Comparison of ENCODE assay signal across 14 cellular contexts in genomic region chr9:123686849-123687233, GRCh38.
DNase-seq lines count a peak whose midpoint lies in the region; ATAC-seq and TF ChIP-seq lines count a peak whose summit lies in the region.
"Had no signal": no experiment of that assay in that cellular context is flagged by ENCODE, and none has a peak within 500 bp of the region (broad histone marks: within the 10 kb centered on the region; RNA-seq: fewer than 3 reads in every experiment).

No MANE protein-coding gene starts in this region.

- no peaks in the 10 kb centered on the region for H3K27me3 ChIP-seq in BLaER1
- H3K27me3 ChIP-seq: right atrium auricular region, stomach had no signal

- H3K4me3 Mint-ChIP-seq in nephron = peak overlapping the region in 2 of 3 experiments; percentile 21 to 24
- H3K4me3 Mint-ChIP-seq: activated T-cell treated with anti-CD3 and anti-CD28 coated beads, Interleukin-2, amount 50 U/mL, for 4 hours; HFFc6 had no signal

- TF ChIP-seq CTCF in nephron (IDR thresholded peaks at IDR 0.05; ENCODE audit: unreplicated experiment in 3 of 3) = no peak

- peaks cover 44% of the 10 kb centered on the region for H3K4me1 ChIP-seq in BLaER1

- no peak for DNase-seq in HEK293T (ENCODE audit: extremely low spot score)
- peak; percentile 7 for DNase-seq in astrocyte of the hippocampus (ENCODE audit: low read depth, low spot score)
- DNase-seq in SHP77 (lab: John Stamatoyannopoulos, UW) = no peak
- DNase-seq: activated T-cell treated with anti-CD3 and anti-CD28 coated beads, Interleukin-2, amount 50 U/mL, for 4 hours; SW 1271 had no signal

- no peak overlapping the region for H3K9ac ChIP-seq in BLaER1

- H4K20me1 ChIP-seq in BLaER1 = no peaks in the 10 kb centered on the region

- H3K27me3 Mint-ChIP-seq in nephron (ENCODE audit: low read depth) = peaks cover 19% of the 10 kb centered on the region

- peak overlapping the region; percentile 31 for H3K4me2 ChIP-seq in BLaER1

- peaks cover 5% of the 10 kb centered on the region; the same call in 1 of the 2 replicates for H3K9me3 ChIP-seq in BLaER1
- H3K9me3 ChIP-seq: right atrium auricular region, stomach had no signal

- POLR2A ChIA-PET in HEK293T (lab: Yijun Ruan, JAX) = interaction anchor here (1.0 to 1.3 kb wide), 2 partner anchors 9 to 24 kb away, joined by 3 read pairs; no protein-coding TSS in a partner anchor

- peak overlapping the region; percentile 70 to 87 (median 77) for H3K27ac Mint-ChIP-seq in nephron
- H3K27ac Mint-ChIP-seq: HFFc6 had no signal

- H3K4me3 ChIP-seq in BLaER1 = no peak overlapping the region
- H3K4me3 ChIP-seq: right atrium auricular region, stomach had no signal

- no peaks in the 10 kb centered on the region for H3K36me3 ChIP-seq in BLaER1
- H3K36me3 ChIP-seq: right atrium auricular region, stomach had no signal

- peaks cover 33% of the 10 kb centered on the region for H3K4me1 Mint-ChIP-seq in nephron

- CTCF ChIA-PET in HEK293T (lab: Yijun Ruan, JAX) = interaction anchor here (1.3 kb wide), 1 partner anchor 354 kb away, joined by 5 read pairs; no protein-coding TSS in a partner anchor

- peaks cover 7% of the 10 kb centered on the region for H3K9me3 Mint-ChIP-seq in nephron
- H3K9me3 Mint-ChIP-seq: activated naive CD4-positive, alpha-beta T cell treated with anti-CD3 and anti-CD28 coated beads, Interleukin-2, amount 50 U/mL, for 72 hours; activated T-cell treated with anti-CD3 and anti-CD28 coated beads, Interleukin-2, amount 50 U/mL, for 4 hours; HFFc6 had no signal

- no peak for ATAC-seq in GM21737 (IDR thresholded peaks at IDR 0.05; ENCODE audit: unreplicated experiment)
- ATAC-seq in HG03097 (IDR thresholded peaks at IDR 0.05; ENCODE audit: low FRiP score, unreplicated experiment) = no peak
- no peak for ATAC-seq in HG03139 (IDR thresholded peaks at IDR 0.05; ENCODE audit: unreplicated experiment)
- ATAC-seq: activated T-cell treated with anti-CD3 and anti-CD28 coated beads, Interleukin-2, amount 50 U/mL, for 4 hours had no signal

- no peak overlapping the region for H3K27ac ChIP-seq in BLaER1
- H3K27ac ChIP-seq: right atrium auricular region, stomach had no signal

- peaks cover 18% of the 10 kb centered on the region for H3K36me3 Mint-ChIP-seq in nephron (ENCODE audit: low read depth)

TF ChIP-seq in HEK293T, 16 proteins besides CTCF, POLR2A, EP300 and RAD21:
- TF ChIP-seq L3MBTL2 (conservative IDR thresholded peaks at IDR 0.05) (no peak), SP1 (IDR thresholded peaks at IDR 0.05) (no peak), ZNF384 (IDR thresholded peaks at IDR 0.05) (no peak), BHLHE40 (IDR thresholded peaks at IDR 0.05; ENCODE audit: borderline replicate concordance) (no peak), ELF4 (IDR thresholded peaks at IDR 0.05) (no peak), PKNOX1 (IDR thresholded peaks at IDR 0.05) (peak; percentile 73; the same call in 1 of the 2 replicates)
